ENCODE assay signal across 2 cellular contexts in genomic region chr5:32001722-32002121, GRCh38.
TF ChIP-seq lines count a peak whose summit lies in the region.

No MANE protein-coding gene starts in this region.

TF ChIP-seq in HepG2, 621 proteins besides CTCF, POLR2A, EP300 and RAD21:
- no peak for TF ChIP-seq ZNF101 (CRISPR knock-in tag; IDR thresholded peaks at IDR 0.05; ENCODE audit: borderline replicate concordance, low read depth)
- no peak for TF ChIP-seq ZNF547 (CRISPR knock-in tag; IDR thresholded peaks at IDR 0.05)
- no peak for TF ChIP-seq PATZ1 (CRISPR knock-in tag; IDR thresholded peaks at IDR 0.05)
- TF ChIP-seq ZNF329 (CRISPR knock-in tag; IDR thresholded peaks at IDR 0.05; ENCODE audit: low read depth) = no peak
- TF ChIP-seq KDM5B (CRISPR knock-in tag; IDR thresholded peaks at IDR 0.05; ENCODE audit: borderline replicate concordance) = no peak
- no peak for TF ChIP-seq ZNF121 (CRISPR knock-in tag; IDR thresholded peaks at IDR 0.05)
- TF ChIP-seq ZNF484 (CRISPR knock-in tag; IDR thresholded peaks at IDR 0.05; ENCODE audit: borderline replicate concordance, low read depth) = no peak
- TF ChIP-seq THAP9 (CRISPR knock-in tag; IDR thresholded peaks at IDR 0.05; ENCODE audit: borderline replicate concordance) = no peak
- no peak for TF ChIP-seq ARHGAP35 (CRISPR knock-in tag; IDR thresholded peaks at IDR 0.05; ENCODE audit: borderline replicate concordance)
- no peak for TF ChIP-seq SAFB2 (CRISPR knock-in tag; IDR thresholded peaks at IDR 0.05; ENCODE audit: borderline replicate concordance, low read depth)
- TF ChIP-seq ZNF431 (CRISPR knock-in tag; IDR thresholded peaks at IDR 0.05; ENCODE audit: borderline replicate concordance, low read depth) = no peak
- TF ChIP-seq RNF219 (CRISPR knock-in tag; IDR thresholded peaks at IDR 0.05) = no peak

TF ChIP-seq in SK-N-SH, 30 proteins besides CTCF, POLR2A, EP300 and RAD21 (continued from another document):
- TF ChIP-seq, protein P1, sequence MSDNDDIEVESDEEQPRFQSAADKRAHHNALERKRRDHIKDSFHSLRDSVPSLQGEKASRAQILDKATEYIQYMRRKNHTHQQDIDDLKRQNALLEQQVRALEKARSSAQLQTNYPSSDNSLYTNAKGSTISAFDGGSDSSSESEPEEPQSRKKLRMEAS (IDR thresholded peaks at IDR 0.05; ENCODE audit: low read depth) = no peak
- TF ChIP-seq, protein P2, sequence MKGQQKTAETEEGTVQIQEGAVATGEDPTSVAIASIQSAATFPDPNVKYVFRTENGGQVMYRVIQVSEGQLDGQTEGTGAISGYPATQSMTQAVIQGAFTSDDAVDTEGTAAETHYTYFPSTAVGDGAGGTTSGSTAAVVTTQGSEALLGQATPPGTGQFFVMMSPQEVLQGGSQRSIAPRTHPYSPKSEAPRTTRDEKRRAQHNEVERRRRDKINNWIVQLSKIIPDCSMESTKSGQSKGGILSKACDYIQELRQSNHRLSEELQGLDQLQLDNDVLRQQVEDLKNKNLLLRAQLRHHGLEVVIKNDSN (IDR thresholded peaks at IDR 0.05; ENCODE audit: borderline replicate concordance, low read depth) = no peak
- no peak for TF ChIP-seq ZBTB33 (IDR thresholded peaks at IDR 0.05; ENCODE audit: borderline replicate concordance, low read depth)
- TF ChIP-seq MXI1 (IDR thresholded peaks at IDR 0.05; ENCODE audit: low read depth, low read length) = no peak
- no peak for TF ChIP-seq GATA2 (CRISPR knock-in tag; IDR thresholded peaks at IDR 0.05)
- TF ChIP-seq CHD2 (IDR thresholded peaks at IDR 0.05; ENCODE audit: low read length, partially characterized antibody) = no peak
- no peak for TF ChIP-seq FOXJ3 (CRISPR knock-in tag; IDR thresholded peaks at IDR 0.05)
- TF ChIP-seq SIN3A (IDR thresholded peaks at IDR 0.05; ENCODE audit: borderline replicate concordance, low read depth, low read length) = no peak
- no peak for TF ChIP-seq EZH2phosphoT487 (IDR thresholded peaks at IDR 0.05; ENCODE audit: borderline replicate concordance, low read depth)
- TF ChIP-seq YY1 (IDR thresholded peaks at IDR 0.05; ENCODE audit: low read depth) = no peak
- no peak for TF ChIP-seq TEAD4 (IDR thresholded peaks at IDR 0.05; ENCODE audit: borderline replicate concordance, insufficient read depth)
- TF ChIP-seq, protein P3, sequence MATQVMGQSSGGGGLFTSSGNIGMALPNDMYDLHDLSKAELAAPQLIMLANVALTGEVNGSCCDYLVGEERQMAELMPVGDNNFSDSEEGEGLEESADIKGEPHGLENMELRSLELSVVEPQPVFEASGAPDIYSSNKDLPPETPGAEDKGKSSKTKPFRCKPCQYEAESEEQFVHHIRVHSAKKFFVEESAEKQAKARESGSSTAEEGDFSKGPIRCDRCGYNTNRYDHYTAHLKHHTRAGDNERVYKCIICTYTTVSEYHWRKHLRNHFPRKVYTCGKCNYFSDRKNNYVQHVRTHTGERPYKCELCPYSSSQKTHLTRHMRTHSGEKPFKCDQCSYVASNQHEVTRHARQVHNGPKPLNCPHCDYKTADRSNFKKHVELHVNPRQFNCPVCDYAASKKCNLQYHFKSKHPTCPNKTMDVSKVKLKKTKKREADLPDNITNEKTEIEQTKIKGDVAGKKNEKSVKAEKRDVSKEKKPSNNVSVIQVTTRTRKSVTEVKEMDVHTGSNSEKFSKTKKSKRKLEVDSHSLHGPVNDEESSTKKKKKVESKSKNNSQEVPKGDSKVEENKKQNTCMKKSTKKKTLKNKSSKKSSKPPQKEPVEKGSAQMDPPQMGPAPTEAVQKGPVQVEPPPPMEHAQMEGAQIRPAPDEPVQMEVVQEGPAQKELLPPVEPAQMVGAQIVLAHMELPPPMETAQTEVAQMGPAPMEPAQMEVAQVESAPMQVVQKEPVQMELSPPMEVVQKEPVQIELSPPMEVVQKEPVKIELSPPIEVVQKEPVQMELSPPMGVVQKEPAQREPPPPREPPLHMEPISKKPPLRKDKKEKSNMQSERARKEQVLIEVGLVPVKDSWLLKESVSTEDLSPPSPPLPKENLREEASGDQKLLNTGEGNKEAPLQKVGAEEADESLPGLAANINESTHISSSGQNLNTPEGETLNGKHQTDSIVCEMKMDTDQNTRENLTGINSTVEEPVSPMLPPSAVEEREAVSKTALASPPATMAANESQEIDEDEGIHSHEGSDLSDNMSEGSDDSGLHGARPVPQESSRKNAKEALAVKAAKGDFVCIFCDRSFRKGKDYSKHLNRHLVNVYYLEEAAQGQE (IDR thresholded peaks at IDR 0.05; ENCODE audit: low read depth, low read length) = no peak
- no peak for TF ChIP-seq FOXM1 (IDR thresholded peaks at IDR 0.05; ENCODE audit: low read depth)
- no peak for TF ChIP-seq RXRA (IDR thresholded peaks at IDR 0.05; ENCODE audit: borderline replicate concordance, low read depth)
- TF ChIP-seq ELF1 (IDR thresholded peaks at IDR 0.05) = no peak
- TF ChIP-seq IRF3 (IDR thresholded peaks at IDR 0.05; ENCODE audit: low read depth, low read length) = no peak
- no peak for TF ChIP-seq FOSL2 (IDR thresholded peaks at IDR 0.05; ENCODE audit: borderline replicate concordance, low read depth)
